In genomic region chrX:3522016-3522690, GRCh38 we compare ENCODE assay signal across 18 cellular contexts.
DNase-seq lines count a peak whose midpoint lies in the region; ATAC-seq and TF ChIP-seq lines count a peak whose summit lies in the region.
"Had no signal": no experiment of that assay in that cellular context is flagged by ENCODE, and none has a peak within 500 bp of the region (broad histone marks: within the 10 kb centered on the region; RNA-seq: fewer than 3 reads in every experiment).

No MANE protein-coding gene starts in this region.

- H3K4me3 ChIP-seq in AG09309 (ENCODE audit: control insufficient read depth, low read depth, low read length) (no peak overlapping the region), IMR-90 (ENCODE audit: insufficient read depth, low read depth, low read length) (no peak overlapping the region), choroid plexus epithelial cell (ENCODE audit: low read depth, low read length) (no peak overlapping the region)
- H3K4me3 ChIP-seq: left ventricle myocardium inferior, neural progenitor cell, testis had no signal

- H3K4me1 ChIP-seq in IMR-90 (ENCODE audit: control insufficient read depth, insufficient read depth, low read length), result peaks cover 11% of the 10 kb centered on the region
- H3K4me1 ChIP-seq: left ventricle myocardium inferior, neural progenitor cell, testis had no signal

- ATAC-seq in IMR-90 (ENCODE audit: low read depth), result no peak
- ATAC-seq in HG03378 (IDR thresholded peaks at IDR 0.05; ENCODE audit: unreplicated experiment), result no peak
- ATAC-seq in GM18505 (IDR thresholded peaks at IDR 0.05; ENCODE audit: unreplicated experiment), result no peak

- 0 out of 2 replicates have a peak overlapping the region, but pooled peaks have one; percentile 25 for H2AK5ac ChIP-seq in IMR-90 (ENCODE audit: low read depth, low read length)

- TF ChIP-seq POLR2A in IMR-90 (IDR thresholded peaks at IDR 0.05; ENCODE audit: low read depth, low read length) (no peak), GM18505 (IDR thresholded peaks at IDR 0.05; ENCODE audit: borderline replicate concordance, extremely low read depth, insufficient read depth, insufficient read length) (no peak)

- H3K27ac Mint-ChIP-seq in MCF 10A (ENCODE audit: low read depth, unreplicated experiment), result no peak overlapping the region
- H3K27ac Mint-ChIP-seq: activated naive CD8-positive, alpha-beta T cell; B cell; neural progenitor cell had no signal

- H3K36me3 ChIP-seq in IMR-90 (ENCODE audit: control insufficient read depth, insufficient read depth, low read length), result no peaks in the 10 kb centered on the region
- H3K36me3 ChIP-seq: left ventricle myocardium inferior, neural progenitor cell had no signal

- no peaks in the 10 kb centered on the region for H3K9me1 ChIP-seq in IMR-90 (ENCODE audit: insufficient read depth, low read length)

- H4K20me1 ChIP-seq in IMR-90 (ENCODE audit: insufficient read depth, low read length), result no peaks in the 10 kb centered on the region

- peak overlapping the region; percentile 72 for H3K14ac ChIP-seq in IMR-90 (replicated peaks; ENCODE audit: low read depth, low read length)

- intact Hi-C loops in IMR-90 (cut with micrococcal nuclease) (loop anchor here (10.0 kb wide), 1 partner anchor 277 kb away; no protein-coding TSS in a partner anchor), MCF 10A (cut with micrococcal nuclease) (no loop called here)

- H3K4ac ChIP-seq in IMR-90 (ENCODE audit: low read depth, low read length), result peak overlapping the region; percentile 89

- H3K4me3 Mint-ChIP-seq in MCF 10A (ENCODE audit: unreplicated experiment), result no peak overlapping the region
- H3K4me3 Mint-ChIP-seq: activated naive CD8-positive, alpha-beta T cell; B cell; neural progenitor cell had no signal

- H2AFZ ChIP-seq in IMR-90 (replicated peaks; ENCODE audit: low read length, poor library complexity), result no peak overlapping the region
- H2AFZ ChIP-seq: neural progenitor cell had no signal

- H3K18ac ChIP-seq in IMR-90 (ENCODE audit: low read depth, low read length), result peak overlapping the region; percentile 96

- WGBS in IMR-90 (ENCODE audit: extremely low coverage in 2 of 2, insufficient read length in 1 of 2), 2 experiments, result 17% methylated on average over 2 of the region's 4 CpGs; no CpG with 5 or more reads in 1 of the 2 experiments

- no peaks in the 10 kb centered on the region for H3K27me3 ChIP-seq in IMR-90 (ENCODE audit: control insufficient read depth, insufficient read depth, low read length)
- H3K27me3 ChIP-seq: neural progenitor cell, testis had no signal

- no peaks in the 10 kb centered on the region for H3K9me3 Mint-ChIP-seq in MCF 10A (ENCODE audit: unreplicated experiment)
- H3K9me3 Mint-ChIP-seq: neural progenitor cell had no signal

- no peaks in the 10 kb centered on the region for H3K27me3 Mint-ChIP-seq in MCF 10A (ENCODE audit: insufficient read depth, unreplicated experiment)
- H3K27me3 Mint-ChIP-seq: B cell had no signal

- CTCF ChIA-PET in IMR-90 (lab: Yijun Ruan, JAX), result interaction anchor here (1.0 kb wide), 1 partner anchor 27 kb away, joined by 3 read pairs; no protein-coding TSS in a partner anchor
- CTCF ChIA-PET in MCF 10A (lab: Yijun Ruan, JAX), result no interaction called here

- no peak overlapping the region; the same call in 1 of the 2 replicates for H3K4me2 ChIP-seq in IMR-90 (ENCODE audit: low read depth, low read length)
- H3K4me2 ChIP-seq: neural progenitor cell had no signal

- H3K23ac ChIP-seq in IMR-90 (ENCODE audit: low read depth, low read length), result 0 out of 2 replicates have a peak overlapping the region, but pooled peaks have one; percentile 56

- POLR2A ChIA-PET in IMR-90 (lab: Charles Lee; ENCODE audit: unreplicated experiment), result no interaction called here
- POLR2A ChIA-PET in MCF 10A (lab: Yijun Ruan, JAX), result no interaction called here

- H4K91ac ChIP-seq in IMR-90 (ENCODE audit: insufficient read depth, low read depth, low read length), result peak overlapping the region; percentile 48; the same call in 1 of the 2 replicates

- BruUV-seq in IMR-90 (replicated peaks; lab: Mats Ljungman, UMichigan) (no TSS peak), MCF 10A (replicated peaks; lab: Mats Ljungman, UMichigan) (no TSS peak)

- H3K9me3 ChIP-seq in IMR-90 (ENCODE audit: control insufficient read depth, insufficient read depth, low read length), result no peaks in the 10 kb centered on the region
- H3K9me3 ChIP-seq: left ventricle myocardium inferior, testis had no signal

- dilution Hi-C loops in IMR-90 (cut with HindIII; ENCODE audit: low sequenced_read_pairs, unreplicated experiment), result no loop called here

- no peaks in the 10 kb centered on the region for H3K79me1 ChIP-seq in IMR-90 (ENCODE audit: low read depth in 1 of 2, low read length in 2 of 2)

- H4K5ac ChIP-seq in IMR-90 (ENCODE audit: low read depth, low read length), result peak overlapping the region; percentile 85

- peak overlapping the region; percentile 73 for H2BK5ac ChIP-seq in IMR-90 (ENCODE audit: low read depth, low read length, poor library complexity, severe bottlenecking)

- H3K4me1 Mint-ChIP-seq in MCF 10A (ENCODE audit: insufficient read depth, unreplicated experiment), result peaks cover 15% of the 10 kb centered on the region
- H3K4me1 Mint-ChIP-seq: B cell had no signal

- H3K36me3 Mint-ChIP-seq in MCF 10A (ENCODE audit: insufficient read depth, unreplicated experiment), result no peaks in the 10 kb centered on the region
- H3K36me3 Mint-ChIP-seq: activated naive CD8-positive, alpha-beta T cell; neural progenitor cell had no signal

- DNase-seq in AG09309 (ENCODE audit: low read depth) (peak; percentile 87), IMR-90 (peak; percentile 82), choroid plexus epithelial cell (ENCODE audit: low read depth) (peak; percentile 42), myocyte (ENCODE audit: low read depth) (peak; percentile 68), NOMO-1 (lab: John Stamatoyannopoulos, UW; ENCODE audit: unreplicated experiment in 2 of 2) (no peak), MCF 10A (ENCODE audit: unreplicated experiment) (no peak)
- DNase-seq: Calu3, Karpas-422, left ventricle myocardium inferior, NCI-H1105 treated with DMSO at 0.1 percent for 48 hours, NCI-H510A, testis had no signal

- peak overlapping the region; percentile 89; the same call in 1 of the 2 replicates for H3K27ac ChIP-seq in IMR-90 (ENCODE audit: insufficient read depth, low read length)
- H3K27ac ChIP-seq: epithelial cell of prostate, left ventricle myocardium inferior, neural progenitor cell, testis had no signal

- peak overlapping the region; percentile 32 to 83; a peak in 3 of 4 replicates for H4K8ac ChIP-seq in IMR-90 (ENCODE audit: low read depth in 2 of 2, low read length in 2 of 2)

- no peak overlapping the region for H2AK9ac ChIP-seq in IMR-90 (replicated peaks; ENCODE audit: low read depth, low read length, poor library complexity)

- H3K9ac ChIP-seq in IMR-90 (ENCODE audit: low read depth, low read length), result no peak overlapping the region
- H3K9ac ChIP-seq: neural progenitor cell had no signal

- in situ Hi-C loops in IMR-90 (cut with MboI; ENCODE audit: low sequenced_read_pairs), result no loop called here

- 0 out of 3 replicates have a peak overlapping the region, but pooled peaks have one; percentile 15 for H2BK15ac ChIP-seq in IMR-90 (ENCODE audit: low read depth, low read length)

- H2BK20ac ChIP-seq in IMR-90 (ENCODE audit: low read depth, low read length), result peak overlapping the region; percentile 93

- TF ChIP-seq RAD21 in IMR-90 (IDR thresholded peaks at IDR 0.05; ENCODE audit: low read length), result no peak

- H2BK120ac ChIP-seq in IMR-90 (ENCODE audit: low read depth, low read length), result peak overlapping the region; percentile 88

- no peak overlapping the region for H3K56ac ChIP-seq in IMR-90 (ENCODE audit: extremely low read depth, insufficient read depth, low read length)

- no peak for TF ChIP-seq CTCF in AG09309 (IDR thresholded peaks at IDR 0.05; ENCODE audit: control insufficient read depth, insufficient read depth, low read depth, low read length, missing control alignments)
- TF ChIP-seq CTCF in IMR-90 (conservative IDR thresholded peaks at IDR 0.05; ENCODE audit: low read depth, low read length), result no peak
- no peak for TF ChIP-seq CTCF in choroid plexus epithelial cell (conservative IDR thresholded peaks at IDR 0.05; ENCODE audit: low read depth, low read length)
- no peak for TF ChIP-seq CTCF in MCF 10A (IDR thresholded peaks at IDR 0.05; ENCODE audit: unreplicated experiment)

TF ChIP-seq in IMR-90, 13 proteins besides CTCF, POLR2A, EP300 and RAD21:
- no peak for TF ChIP-seq CHD1 (IDR thresholded peaks at IDR 0.05; ENCODE audit: low read depth, low read length)
- no peak for TF ChIP-seq RCOR1 (IDR thresholded peaks at IDR 0.05; ENCODE audit: insufficient replicate concordance, low read length)
- TF ChIP-seq MXI1 (IDR thresholded peaks at IDR 0.05; ENCODE audit: borderline replicate concordance, low read depth, low read length), result no peak
- no peak for TF ChIP-seq RFX5 (IDR thresholded peaks at IDR 0.05; ENCODE audit: low read depth, low read length)
- TF ChIP-seq MAFK (IDR thresholded peaks at IDR 0.05; ENCODE audit: low read depth, low read length), result no peak
- no peak for TF ChIP-seq SMC3 (IDR thresholded peaks at IDR 0.05; ENCODE audit: low read depth, low read length)
- no peak for TF ChIP-seq USF2 (IDR thresholded peaks at IDR 0.05; ENCODE audit: low read depth, low read length)
- TF ChIP-seq CEBPB (IDR thresholded peaks at IDR 0.05; ENCODE audit: low read depth, low read length), result no peak
- no peak for TF ChIP-seq NFE2L2 (IDR thresholded peaks at IDR 0.05; ENCODE audit: low read depth, low read length)

Comparison
In these comparisons a context has a peak if more than half of its experiments do, and no peak if none do; other contexts are left out.
1. DNase-seq: peak in AG09309 (single experiment), IMR-90 (single experiment), choroid plexus epithelial cell (single experiment) and myocyte (single experiment); none in NOMO-1 (0 of 2) and MCF 10A (single experiment).